ENCODE assay signal across 6 cellular contexts in the genomic region with DNA sequence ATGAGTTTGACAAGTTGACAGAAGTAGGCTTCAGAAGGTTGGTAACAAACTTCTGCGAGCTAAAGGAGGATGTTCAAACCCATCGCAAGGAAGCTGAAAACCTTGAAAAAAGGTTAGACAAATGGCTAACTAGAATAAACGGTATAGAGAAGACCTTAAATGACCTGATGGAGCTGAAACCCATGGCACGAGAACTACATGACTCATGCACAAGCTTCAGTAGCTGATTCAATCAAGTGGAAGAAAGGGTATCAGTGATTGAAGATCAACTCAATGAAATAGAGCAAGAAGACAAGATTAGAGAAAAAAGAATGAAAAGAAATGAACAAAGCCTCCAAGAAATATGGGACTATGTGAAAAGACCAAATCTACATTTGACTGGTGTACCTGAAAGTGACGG. TPM values are rescaled to one million over a fixed set of nuclear protein-coding genes. Genes with fewer than 3 reads are reported as not detected.
A peak's percentile ranks its signal among the peaks of the same experiment; 100 is the strongest.
DNase-seq lines count a peak whose midpoint lies in the region; ATAC-seq, FAIRE-seq and TF ChIP-seq lines count a peak whose summit lies in the region.
"Not testable (repeated sequence)": the region's sequence is repeated elsewhere in the genome, so short reads cannot be mapped to it uniquely, and the experiment has no call there.

No MANE protein-coding gene starts in this region.

- not testable (repeated sequence) for H2AFZ ChIP-seq in K562 (ENCODE audit: low read depth, low read length)

- CTCF ChIA-PET in K562 (lab: Yijun Ruan, JAX; ENCODE audit: low intra/inter-chr PET ratio), result not testable (repeated sequence)

- not testable (repeated sequence) for H3K4me1 ChIP-seq in K562 (replicated peaks in 1 of 2; ENCODE audit: control insufficient read depth in 2 of 2, insufficient read depth in 2 of 2, low read length in 2 of 2)

- H3K27me3 ChIP-seq in K562 (ENCODE audit: control insufficient read depth in 2 of 2, insufficient read depth in 2 of 2, low read length in 2 of 2), result not testable (repeated sequence)

- not testable (repeated sequence) for H3K9ac ChIP-seq in K562 (ENCODE audit: insufficient read depth in 1 of 2, low read depth in 2 of 2, low read length in 2 of 2)

- H3K79me2 ChIP-seq in K562 (ENCODE audit: control insufficient read depth, insufficient read depth, low read length), result not testable (repeated sequence)

- in situ Hi-C loops in Caki2 (cut with HindIII; ENCODE audit: low pct_unique_long_range_greater_than_20kb, low sequenced_read_pairs); K562 (cut with MboI): not testable (repeated sequence)

- H3K4me2 ChIP-seq in K562 (ENCODE audit: insufficient read depth, low read length), result not testable (repeated sequence)

- H3K36me3 Mint-ChIP-seq in activated T-cell treated with anti-CD3 and anti-CD28 coated beads, Interleukin-2, amount 50 U/mL, for 72 hours (ENCODE audit: insufficient read depth in 2 of 2), result peaks cover 25 to 65% of the 10 kb centered on the region in 2 donors
- H3K36me3 Mint-ChIP-seq in stimulated activated naive B cell treated with anti-CD40 and anti-IgM and Interleukin-4, amounts not matched to agents 10 μg/mL and 1 μg/mL and 100 μg/mL, for 72 hours, result peaks cover 10 to 18% of the 10 kb centered on the region in 2 donors

- not testable (repeated sequence) for H3K9me3 ChIP-seq in K562 (replicated peaks; ENCODE audit: control insufficient read depth, insufficient read depth, low read depth, low read length)

- H3K27me3 Mint-ChIP-seq in activated T-cell treated with anti-CD3 and anti-CD28 coated beads, Interleukin-2, amount 50 U/mL, for 72 hours (ENCODE audit: low read depth); stimulated activated naive B cell treated with anti-CD40 and anti-IgM and Interleukin-4, amounts not matched to agents 10 μg/mL and 1 μg/mL and 100 μg/mL, for 72 hours: not testable (repeated sequence)

- TF ChIP-seq RAD21 in K562 (CRISPR knock-in tag; conservative IDR thresholded peaks at IDR 0.05 in 1 of 2, IDR thresholded peaks at IDR 0.05 in 1 of 2), result not testable (repeated sequence)

- ATAC-seq in activated T-cell treated with anti-CD3 and anti-CD28 coated beads, Interleukin-2, amount 50 U/mL, for 72 hours (replicated peaks in 1 of 2); K562; stimulated activated naive B cell treated with anti-CD40 and anti-IgM and Interleukin-4, amounts not matched to agents 10 μg/mL and 1 μg/mL and 100 μg/mL, for 72 hours (replicated peaks): not testable (repeated sequence)

- 44% methylated on average over 5 of the region's 5 CpGs for WGBS in K562 (ENCODE audit: insufficient coverage, low coverage, missing lambda C conversion rate)

- peaks cover 75% of the 10 kb centered on the region for H3K4me1 Mint-ChIP-seq in activated T-cell treated with anti-CD3 and anti-CD28 coated beads, Interleukin-2, amount 50 U/mL, for 72 hours (ENCODE audit: low read depth)
- peaks cover 53 to 83% of the 10 kb centered on the region in 2 donors for H3K4me1 Mint-ChIP-seq in stimulated activated naive B cell treated with anti-CD40 and anti-IgM and Interleukin-4, amounts not matched to agents 10 μg/mL and 1 μg/mL and 100 μg/mL, for 72 hours

- not testable (repeated sequence) for FAIRE-seq in K562 (lab: Jason Lieb, UNC)

- peak overlapping the region; percentile 9 to 58 for H3K4me3 Mint-ChIP-seq in activated T-cell treated with anti-CD3 and anti-CD28 coated beads, Interleukin-2, amount 50 U/mL, for 72 hours
- H3K4me3 Mint-ChIP-seq in stimulated activated naive B cell treated with anti-CD40 and anti-IgM and Interleukin-4, amounts not matched to agents 10 μg/mL and 1 μg/mL and 100 μg/mL, for 72 hours, result peak overlapping the region; percentile 3 to 6

- peaks cover 12 to 22% of the 10 kb centered on the region in 2 donors for H3K9me3 Mint-ChIP-seq in activated T-cell treated with anti-CD3 and anti-CD28 coated beads, Interleukin-2, amount 50 U/mL, for 72 hours
- not testable (repeated sequence) for H3K9me3 Mint-ChIP-seq in stimulated activated naive B cell treated with anti-CD40 and anti-IgM and Interleukin-4, amounts not matched to agents 10 μg/mL and 1 μg/mL and 100 μg/mL, for 72 hours

- BruUV-seq in K562 (replicated peaks; lab: Mats Ljungman, UMichigan), result not testable (repeated sequence)

- H3K27ac ChIP-seq in K562 (ENCODE audit: extremely low read depth, low read depth, low read length), result not testable (repeated sequence)

- DNase-seq in Caki2 (ENCODE audit: low read depth) (peak; percentile 17), RPMI7951 (ENCODE audit: low read depth) (peak; percentile 54), glomerular visceral epithelial cell (ENCODE audit: extremely low spot score) (peak; percentile 51)
- DNase-seq in activated T-cell treated with anti-CD3 and anti-CD28 coated beads, Interleukin-2, amount 50 U/mL, for 72 hours; K562 (ENCODE audit: extremely low read depth in 1 of 4, low spot score in 3 of 4); stimulated activated naive B cell treated with anti-CD40 and anti-IgM and Interleukin-4, amounts not matched to agents 10 μg/mL and 1 μg/mL and 100 μg/mL, for 72 hours: not testable (repeated sequence)

- TF ChIP-seq EP300 in K562 (IDR thresholded peaks at IDR 0.05; ENCODE audit: low read length), result not testable (repeated sequence)

- POLR2A ChIA-PET in K562 (lab: Yijun Ruan, JAX), result interaction anchor here (1.1 to 1.5 kb wide), 3 partner anchors 14 to 32 kb away, joined by 3 to 7 read pairs (median 3); no protein-coding TSS in a partner anchor

- H3K36me3 ChIP-seq in K562 (ENCODE audit: control insufficient read depth, insufficient read depth, low read length), result not testable (repeated sequence)

- TF ChIP-seq CTCF in K562 (IDR thresholded peaks at IDR 0.05 in 2 of 3, conservative IDR thresholded peaks at IDR 0.05 in 1 of 3; ENCODE audit: insufficient read depth in 2 of 3, low read depth in 1 of 3, low read length in 3 of 3), result not testable (repeated sequence)

- not testable (repeated sequence) for H3K9me1 ChIP-seq in K562 (ENCODE audit: control insufficient read depth, insufficient read depth, low read length)

- H3K4me3 ChIP-seq in K562, result not testable (repeated sequence)

- H3K27ac Mint-ChIP-seq in activated T-cell treated with anti-CD3 and anti-CD28 coated beads, Interleukin-2, amount 50 U/mL, for 72 hours, result peak overlapping the region; percentile 31
- H3K27ac Mint-ChIP-seq in stimulated activated naive B cell treated with anti-CD40 and anti-IgM and Interleukin-4, amounts not matched to agents 10 μg/mL and 1 μg/mL and 100 μg/mL, for 72 hours, result peak overlapping the region; percentile 77

- not testable (repeated sequence) for TF ChIP-seq POLR2A in K562 (conservative IDR thresholded peaks at IDR 0.05)

- intact Hi-C loops in K562 (cut with micrococcal nuclease), result not testable (repeated sequence)

- not testable (repeated sequence) for H4K20me1 ChIP-seq in K562 (replicated peaks; ENCODE audit: control insufficient read depth, insufficient read depth, low read length)

RNA-seq across cellular contexts. Expression of a gene that starts 32.6 kb away (rescaled TPM):
- 210 and 213 TPM in 2 replicates for total RNA-seq in Caki2 (2014; rRNA removed; shearing (Covaris generic); ENCODE audit: low replicate concordance)
- total RNA-seq in RPMI7951 (2014; rRNA removed; shearing (Covaris generic)), result 142 and 156 TPM in 2 replicates
- 100 to 1,000 TPM; 713 to 829 TPM for total RNA-seq in activated T-cell treated with anti-CD3 and anti-CD28 coated beads, Interleukin-2, amount 50 U/mL, for 72 hours
- total RNA-seq in K562 (2011; cell fraction: chromatin; rRNA removed; ENCODE audit: low replicate concordance), result 20.8 and 41.1 TPM in 2 replicates
- total RNA-seq in K562 (2011; cell fraction: nucleolus; rRNA removed), result 40.4 and 50.9 TPM in 2 replicates
- total RNA-seq in K562 (2011; cell fraction: nucleoplasm; rRNA removed), result 37.3 and 46.7 TPM in 2 replicates
- 39.9 and 45.5 TPM in 2 replicates for total RNA-seq in K562 (2014; rRNA removed)
- total RNA-seq in K562 (2014; rRNA removed; fragmentation: Illumina TruSeq; extraction: Trizol), result 14.8 and 15.0 TPM in 2 replicates
- total RNA-seq in K562 (2015; rRNA removed; fragmentation: Illumina TruSeq; extraction: Trizol), result 25.0 and 25.8 TPM in 2 replicates
- 31.0 and 38.0 TPM in 2 replicates for total RNA-seq in K562 (2021)
- 27.2 and 28.8 TPM in 2 replicates for polyA plus RNA-seq in K562 (2011; rRNA removed)
- 27.0 and 45.7 TPM in 2 replicates for polyA plus RNA-seq in K562 (2011; cell fraction: cytosol; rRNA removed)
- polyA plus RNA-seq in K562 (2011; cell fraction: nucleus; rRNA removed), result 20.5 and 32.8 TPM in 2 replicates
- polyA plus RNA-seq in K562 (2012), result 27.8 and 82.4 TPM in 2 replicates
- 26.8 and 37.5 TPM in 2 replicates for polyA plus RNA-seq in K562 (2014; fragmentation: Illumina TruSeq; extraction: Trizol)
- 1 to 10 TPM; 3.2 to 4.0 TPM for polyA plus RNA-seq in K562 (2014; fragmentation: Nextera tagmentation; extraction: Ambion mirVana)
- 38.4 and 38.9 TPM in 2 replicates for polyA plus RNA-seq in K562 (2014; rRNA removed)
- polyA minus RNA-seq in K562 (2011; rRNA and poly(A)+ RNA removed), result 17.5 and 21.1 TPM in 2 replicates
- 16.8 and 17.8 TPM in 2 replicates for polyA minus RNA-seq in K562 (2011; cell fraction: cytosol; rRNA and poly(A)+ RNA removed)
- polyA minus RNA-seq in K562 (2011; cell fraction: nucleus; rRNA and poly(A)+ RNA removed), result 13.8 and 14.3 TPM in 2 replicates

RNA-seq across cellular contexts. Expression of a gene that starts 34.3 kb away (rescaled TPM):
- total RNA-seq in Caki2 (2014; rRNA removed; shearing (Covaris generic); ENCODE audit: low replicate concordance), result 23.5 and 36.9 TPM in 2 replicates
- total RNA-seq in RPMI7951 (2014; rRNA removed; shearing (Covaris generic)), result 38.6 and 51.9 TPM in 2 replicates
- 100 to 1,000 TPM; 114 to 121 TPM for total RNA-seq in activated T-cell treated with anti-CD3 and anti-CD28 coated beads, Interleukin-2, amount 50 U/mL, for 72 hours
- total RNA-seq in K562 (2011; cell fraction: chromatin; rRNA removed; ENCODE audit: low replicate concordance), result 62.6 and 77.3 TPM in 2 replicates
- 31.0 and 32.1 TPM in 2 replicates for total RNA-seq in K562 (2011; cell fraction: nucleolus; rRNA removed)
- 44.9 and 68.0 TPM in 2 replicates for total RNA-seq in K562 (2011; cell fraction: nucleoplasm; rRNA removed)
- 51.6 and 92.3 TPM in 2 replicates for total RNA-seq in K562 (2014; rRNA removed)
- 53.9 and 57.0 TPM in 2 replicates for total RNA-seq in K562 (2014; rRNA removed; fragmentation: Illumina TruSeq; extraction: Trizol)
- 53.1 and 58.0 TPM in 2 replicates for total RNA-seq in K562 (2015; rRNA removed; fragmentation: Illumina TruSeq; extraction: Trizol)
- 96.7 and 112 TPM in 2 replicates for total RNA-seq in K562 (2021)
- polyA plus RNA-seq in K562 (2011; rRNA removed), result 59.6 and 77.7 TPM in 2 replicates
- 61.6 and 96.6 TPM in 2 replicates for polyA plus RNA-seq in K562 (2011; cell fraction: cytosol; rRNA removed)
- polyA plus RNA-seq in K562 (2011; cell fraction: nucleus; rRNA removed), result 44.0 and 65.8 TPM in 2 replicates
- 73.0 and 116 TPM in 2 replicates for polyA plus RNA-seq in K562 (2012)
- 70.6 and 95.1 TPM in 2 replicates for polyA plus RNA-seq in K562 (2014; fragmentation: Illumina TruSeq; extraction: Trizol)
- 1 to 10 TPM in 1 of 2 experiments, under 1 TPM in 1; 0.73 to 1.3 TPM for polyA plus RNA-seq in K562 (2014; fragmentation: Nextera tagmentation; extraction: Ambion mirVana)
- polyA plus RNA-seq in K562 (2014; rRNA removed), result 59.5 and 72.0 TPM in 2 replicates
- polyA minus RNA-seq in K562 (2011; rRNA and poly(A)+ RNA removed), result 26.6 and 37.0 TPM in 2 replicates
- 32.7 and 40.8 TPM in 2 replicates for polyA minus RNA-seq in K562 (2011; cell fraction: cytosol; rRNA and poly(A)+ RNA removed)
- 14.4 and 18.4 TPM in 2 replicates for polyA minus RNA-seq in K562 (2011; cell fraction: nucleus; rRNA and poly(A)+ RNA removed)

RNA-seq across cellular contexts. Expression of a gene that starts 35.1 kb away (rescaled TPM):
- total RNA-seq in Caki2 (2014; rRNA removed; shearing (Covaris generic); ENCODE audit: low replicate concordance), result 12.7 TPM in 1 of 2 replicates, not detected in the other
- total RNA-seq in RPMI7951 (2014; rRNA removed; shearing (Covaris generic)), result 6.9 and 9.6 TPM in 2 replicates
- 10 to 100 TPM; 23.0 to 31.8 TPM for total RNA-seq in activated T-cell treated with anti-CD3 and anti-CD28 coated beads, Interleukin-2, amount 50 U/mL, for 72 hours
- 30.7 and 40.4 TPM in 2 replicates for total RNA-seq in K562 (2011; cell fraction: chromatin; rRNA removed; ENCODE audit: low replicate concordance)
- total RNA-seq in K562 (2011; cell fraction: nucleolus; rRNA removed), result 17.5 and 18.5 TPM in 2 replicates
- total RNA-seq in K562 (2011; cell fraction: nucleoplasm; rRNA removed), result 28.0 and 48.3 TPM in 2 replicates
- total RNA-seq in K562 (2014; rRNA removed) (25.3 and 27.7 TPM in 2 replicates), K562 (2014; rRNA removed; fragmentation: Illumina TruSeq; extraction: Trizol) (22.5 and 23.5 TPM in 2 replicates), K562 (2015; rRNA removed; fragmentation: Illumina TruSeq; extraction: Trizol) (31.9 and 33.6 TPM in 2 replicates), K562 (2021) (28.8 and 31.4 TPM in 2 replicates)
- polyA plus RNA-seq in K562 (2011; rRNA removed) (38.6 and 44.3 TPM in 2 replicates), K562 (2014; fragmentation: Illumina TruSeq; extraction: Trizol) (52.2 and 59.6 TPM in 2 replicates), K562 (2014; fragmentation: Nextera tagmentation; extraction: Ambion mirVana) (10 to 100 TPM; 23.9 to 26.6 TPM), K562 (2014; rRNA removed) (34.6 and 38.0 TPM in 2 replicates)
- polyA plus RNA-seq in K562 (2011; cell fraction: cytosol; rRNA removed), result 57.5 and 64.8 TPM in 2 replicates
- 41.6 and 45.0 TPM in 2 replicates for polyA plus RNA-seq in K562 (2011; cell fraction: nucleus; rRNA removed)
- polyA plus RNA-seq in K562 (2012), result 19.5 and 24.7 TPM in 2 replicates
- polyA minus RNA-seq in K562 (2011; rRNA and poly(A)+ RNA removed), result 46.0 and 47.8 TPM in 2 replicates
- 13.3 and 18.6 TPM in 2 replicates for polyA minus RNA-seq in K562 (2011; cell fraction: cytosol; rRNA and poly(A)+ RNA removed)
- polyA minus RNA-seq in K562 (2011; cell fraction: nucleus; rRNA and poly(A)+ RNA removed), result 12.8 and 21.0 TPM in 2 replicates

RNA-seq across cellular contexts. Expression of a gene that starts 49.3 kb away (rescaled TPM):
- total RNA-seq in Caki2 (2014; rRNA removed; shearing (Covaris generic); ENCODE audit: low replicate concordance), result 29.5 and 30.5 TPM in 2 replicates
- 38.9 and 42.9 TPM in 2 replicates for total RNA-seq in RPMI7951 (2014; rRNA removed; shearing (Covaris generic))
- 10 to 100 TPM; 64.6 to 68.1 TPM for total RNA-seq in activated T-cell treated with anti-CD3 and anti-CD28 coated beads, Interleukin-2, amount 50 U/mL, for 72 hours
- total RNA-seq in K562 (2011; cell fraction: chromatin; rRNA removed; ENCODE audit: low replicate concordance), result 106 and 144 TPM in 2 replicates
- 68.8 and 74.0 TPM in 2 replicates for total RNA-seq in K562 (2011; cell fraction: nucleolus; rRNA removed)
- total RNA-seq in K562 (2011; cell fraction: nucleoplasm; rRNA removed), result 67.5 and 78.2 TPM in 2 replicates
- 149 and 166 TPM in 2 replicates for total RNA-seq in K562 (2014; rRNA removed)
- 102 and 114 TPM in 2 replicates for total RNA-seq in K562 (2014; rRNA removed; fragmentation: Illumina TruSeq; extraction: Trizol)
- total RNA-seq in K562 (2015; rRNA removed; fragmentation: Illumina TruSeq; extraction: Trizol), result 137 and 138 TPM in 2 replicates
- 120 and 138 TPM in 2 replicates for total RNA-seq in K562 (2021)
- 47.4 and 53.0 TPM in 2 replicates for polyA plus RNA-seq in K562 (2011; rRNA removed)
- 55.5 and 68.2 TPM in 2 replicates for polyA plus RNA-seq in K562 (2011; cell fraction: cytosol; rRNA removed)
- polyA plus RNA-seq in K562 (2011; cell fraction: nucleus; rRNA removed), result 107 and 119 TPM in 2 replicates
- polyA plus RNA-seq in K562 (2012), result 94.3 and 135 TPM in 2 replicates
- 193 and 194 TPM in 2 replicates for polyA plus RNA-seq in K562 (2014; fragmentation: Illumina TruSeq; extraction: Trizol)
- 10 to 100 TPM; 41.6 to 43.5 TPM for polyA plus RNA-seq in K562 (2014; fragmentation: Nextera tagmentation; extraction: Ambion mirVana)
- 91.6 and 95.4 TPM in 2 replicates for polyA plus RNA-seq in K562 (2014; rRNA removed)
- 64.1 and 88.2 TPM in 2 replicates for polyA minus RNA-seq in K562 (2011; rRNA and poly(A)+ RNA removed)
- polyA minus RNA-seq in K562 (2011; cell fraction: cytosol; rRNA and poly(A)+ RNA removed), result 70.7 and 87.6 TPM in 2 replicates
- polyA minus RNA-seq in K562 (2011; cell fraction: nucleus; rRNA and poly(A)+ RNA removed), result 30.8 and 44.9 TPM in 2 replicates
